9 cellular contexts compared by ENCODE assay signal in the genomic region with DNA sequence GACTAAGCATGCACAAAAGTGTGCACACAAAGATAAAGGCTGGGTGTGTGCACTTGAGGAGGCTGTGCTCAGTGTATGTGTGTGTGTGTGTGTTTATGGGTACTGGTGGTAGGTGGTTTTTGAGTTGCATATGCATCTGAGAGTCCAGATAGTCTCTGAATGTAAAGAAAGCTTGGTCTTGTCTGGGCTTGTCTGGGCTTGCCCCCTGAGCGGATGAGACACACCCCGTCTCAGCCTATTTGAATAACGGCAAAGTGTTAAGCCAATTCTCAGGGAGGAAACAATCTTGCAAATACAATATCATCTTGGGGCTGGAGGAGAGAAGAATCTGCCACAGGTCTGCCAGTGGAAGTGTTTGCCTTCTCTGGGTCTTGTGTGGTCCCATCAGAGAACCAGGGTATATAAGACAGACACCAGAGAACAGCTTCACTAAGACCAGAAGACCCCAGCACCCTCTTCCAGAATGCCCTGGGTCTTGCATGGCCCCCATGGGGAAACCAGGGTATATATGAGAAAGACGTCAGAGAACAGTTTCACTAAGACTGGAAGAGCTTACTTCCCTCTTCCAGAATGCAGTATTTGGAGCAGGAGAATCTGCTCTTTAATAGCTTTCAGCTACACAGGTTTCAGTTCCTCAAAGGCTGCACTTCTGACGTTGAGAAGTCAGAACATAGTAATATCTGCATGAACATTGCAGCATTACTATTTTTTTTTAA. TPM values are rescaled to one million over a fixed set of nuclear protein-coding genes. Genes with fewer than 3 reads are reported as not detected.
A peak's percentile ranks its signal among the peaks of the same experiment; 100 is the strongest.
DNase-seq lines count a peak whose midpoint lies in the region; ATAC-seq and TF ChIP-seq lines count a peak whose summit lies in the region.
"Had no signal": no experiment of that assay in that cellular context is flagged by ENCODE, and none has a peak within 500 bp of the region (broad histone marks: within the 10 kb centered on the region; RNA-seq: fewer than 3 reads in every experiment).

No MANE protein-coding gene starts in this region.

- WGBS in transverse colon (ENCODE audit: low coverage in 1 of 2), 2 donors, result 33 to 42% methylated on average over 1 to 5 of the region's 5 CpGs

- H3K9me3 Mint-ChIP-seq in activated CD8-positive, alpha-beta T cell treated with anti-CD3 and anti-CD28 coated beads for 36 hours, result no peaks in the 10 kb centered on the region
- H3K9me3 Mint-ChIP-seq in neural progenitor cell, result peaks cover 5% of the 10 kb centered on the region
- H3K9me3 Mint-ChIP-seq in activated T-helper 2 cell treated with anti-CD3 and anti-CD28 coated beads, Interferon-gamma antibody, Interleukin-2, Interleukin-4, amounts not matched to agents 10 μg/mL and 5 μg/mL and 100 μg/mL, durations not matched to agents 14 hours and 24 hours and 36 hours, result no peaks in the 10 kb centered on the region

- peaks cover 1% of the 10 kb centered on the region for H3K27me3 ChIP-seq in transverse colon
- no peaks in the 10 kb centered on the region for H3K27me3 ChIP-seq in neural progenitor cell

- H3K79me2 ChIP-seq in neural progenitor cell (ENCODE audit: low read depth), result no peaks in the 10 kb centered on the region

- intact Hi-C loops in activated CD8-positive, alpha-beta T cell treated with anti-CD3 and anti-CD28 coated beads for 36 hours (cut with micrococcal nuclease), result no loop called here
- intact Hi-C loops in transverse colon (cut with DNase I; ENCODE audit: low total_unique reads), result no loop called here
- intact Hi-C loops in activated T-helper 2 cell treated with anti-CD3 and anti-CD28 coated beads, Interferon-gamma antibody, Interleukin-2, Interleukin-4, amounts not matched to agents 10 μg/mL and 5 μg/mL and 100 μg/mL, durations not matched to agents 14 hours and 24 hours and 36 hours (cut with micrococcal nuclease), result no loop called here

- peaks cover 5% of the 10 kb centered on the region for H3K27me3 Mint-ChIP-seq in activated CD8-positive, alpha-beta T cell treated with anti-CD3 and anti-CD28 coated beads for 36 hours
- peaks cover 6% of the 10 kb centered on the region for H3K27me3 Mint-ChIP-seq in neural progenitor cell (ENCODE audit: insufficient read depth, low read depth)
- no peaks in the 10 kb centered on the region for H3K27me3 Mint-ChIP-seq in activated T-helper 2 cell treated with anti-CD3 and anti-CD28 coated beads, Interferon-gamma antibody, Interleukin-2, Interleukin-4, amounts not matched to agents 10 μg/mL and 5 μg/mL and 100 μg/mL, durations not matched to agents 14 hours and 24 hours and 36 hours (ENCODE audit: low read depth)

- H3K4me1 Mint-ChIP-seq in activated CD8-positive, alpha-beta T cell treated with anti-CD3 and anti-CD28 coated beads for 36 hours (ENCODE audit: low read depth), result peaks cover 2% of the 10 kb centered on the region
- no peaks in the 10 kb centered on the region for H3K4me1 Mint-ChIP-seq in neural progenitor cell
- peaks cover 9% of the 10 kb centered on the region for H3K4me1 Mint-ChIP-seq in activated T-helper 2 cell treated with anti-CD3 and anti-CD28 coated beads, Interferon-gamma antibody, Interleukin-2, Interleukin-4, amounts not matched to agents 10 μg/mL and 5 μg/mL and 100 μg/mL, durations not matched to agents 14 hours and 24 hours and 36 hours (ENCODE audit: low read depth)

- no peaks in the 10 kb centered on the region for H3K36me3 Mint-ChIP-seq in activated CD8-positive, alpha-beta T cell treated with anti-CD3 and anti-CD28 coated beads for 36 hours (ENCODE audit: low read depth)
- H3K36me3 Mint-ChIP-seq in neural progenitor cell, result no peaks in the 10 kb centered on the region
- H3K36me3 Mint-ChIP-seq in activated T-helper 2 cell treated with anti-CD3 and anti-CD28 coated beads, Interferon-gamma antibody, Interleukin-2, Interleukin-4, amounts not matched to agents 10 μg/mL and 5 μg/mL and 100 μg/mL, durations not matched to agents 14 hours and 24 hours and 36 hours (ENCODE audit: low read depth), result peaks cover 11% of the 10 kb centered on the region

- no peak overlapping the region for H2AFZ ChIP-seq in neural progenitor cell (replicated peaks)

- H4K20me1 ChIP-seq in neural progenitor cell (ENCODE audit: low read depth), result no peaks in the 10 kb centered on the region

- no peak for TF ChIP-seq CTCF in activated CD8-positive, alpha-beta T cell treated with anti-CD3 and anti-CD28 coated beads for 36 hours (IDR thresholded peaks at IDR 0.05)
- TF ChIP-seq CTCF in transverse colon (IDR thresholded peaks at IDR 0.05) (no peak), neural progenitor cell (IDR thresholded peaks at IDR 0.05) (no peak)

- H3K4me3 ChIP-seq in transverse colon, result no peak overlapping the region
- no peak overlapping the region for H3K4me3 ChIP-seq in neural progenitor cell

- H3K9ac ChIP-seq in neural progenitor cell, result no peak overlapping the region

- POLR2A ChIA-PET in activated CD8-positive, alpha-beta T cell treated with anti-CD3 and anti-CD28 coated beads for 36 hours (lab: Charles Lee), result no interaction called here

- H3K36me3 ChIP-seq in transverse colon (no peaks in the 10 kb centered on the region), neural progenitor cell (no peaks in the 10 kb centered on the region)

- no peak overlapping the region for H3K27ac Mint-ChIP-seq in activated CD8-positive, alpha-beta T cell treated with anti-CD3 and anti-CD28 coated beads for 36 hours
- H3K27ac Mint-ChIP-seq in neural progenitor cell, result no peak overlapping the region
- H3K27ac Mint-ChIP-seq in activated T-helper 2 cell treated with anti-CD3 and anti-CD28 coated beads, Interferon-gamma antibody, Interleukin-2, Interleukin-4, amounts not matched to agents 10 μg/mL and 5 μg/mL and 100 μg/mL, durations not matched to agents 14 hours and 24 hours and 36 hours, result no peak overlapping the region

- no peak for TF ChIP-seq POLR2A in transverse colon (IDR thresholded peaks at IDR 0.05)

- CTCF ChIA-PET in activated CD8-positive, alpha-beta T cell treated with anti-CD3 and anti-CD28 coated beads for 36 hours (lab: Charles Lee), result no interaction called here

- no peaks in the 10 kb centered on the region for H3F3A ChIP-seq in neural progenitor cell (ENCODE audit: low read depth)

- H3K27ac ChIP-seq in transverse colon (peak overlapping the region; percentile 10 to 74 (median 64)), neural progenitor cell (no peak overlapping the region)

- H3K4me1 ChIP-seq in transverse colon (peaks cover 0 to 21% (median 13%) of the 10 kb centered on the region in 4 donors), neural progenitor cell (no peaks in the 10 kb centered on the region)

- no peak overlapping the region for H3K4me2 ChIP-seq in neural progenitor cell

- H3K9me3 ChIP-seq in transverse colon, result no peaks in the 10 kb centered on the region
- H3K9me3 ChIP-seq in neural progenitor cell (ENCODE audit: low read depth), result no peaks in the 10 kb centered on the region

- peak; percentile 18 for DNase-seq in activated CD8-positive, alpha-beta T cell treated with anti-CD3 and anti-CD28 coated beads for 36 hours
- peak; percentile 25 for DNase-seq in transverse colon
- DNase-seq in neural progenitor cell (ENCODE audit: low spot score), result no peak
- DNase-seq in activated T-helper 2 cell treated with anti-CD3 and anti-CD28 coated beads, Interferon-gamma antibody, Interleukin-2, Interleukin-4, amounts not matched to agents 10 μg/mL and 5 μg/mL and 100 μg/mL, durations not matched to agents 14 hours and 24 hours and 36 hours (ENCODE audit: low spot score), result no peak
- no peak for DNase-seq in NCI-H2029 (lab: John Stamatoyannopoulos, UW)

- TF ChIP-seq EP300 in transverse colon (IDR thresholded peaks at IDR 0.05; ENCODE audit: low read depth), result no peak

- ATAC-seq in GM18498 (IDR thresholded peaks at IDR 0.05; ENCODE audit: unreplicated experiment), result peak; percentile 84
- ATAC-seq in GM21447 (IDR thresholded peaks at IDR 0.05; ENCODE audit: unreplicated experiment), result peak; percentile 76
- peak; percentile 71 for ATAC-seq in HG03565 (IDR thresholded peaks at IDR 0.05; ENCODE audit: unreplicated experiment)
- peak; percentile 82 for ATAC-seq in activated CD8-positive, alpha-beta T cell treated with anti-CD3 and anti-CD28 coated beads for 36 hours

- no peak overlapping the region for H3K4me3 Mint-ChIP-seq in activated CD8-positive, alpha-beta T cell treated with anti-CD3 and anti-CD28 coated beads for 36 hours
- H3K4me3 Mint-ChIP-seq in neural progenitor cell, result no peak overlapping the region
- H3K4me3 Mint-ChIP-seq in activated T-helper 2 cell treated with anti-CD3 and anti-CD28 coated beads, Interferon-gamma antibody, Interleukin-2, Interleukin-4, amounts not matched to agents 10 μg/mL and 5 μg/mL and 100 μg/mL, durations not matched to agents 14 hours and 24 hours and 36 hours (ENCODE audit: low read depth), result no peak overlapping the region

- in situ Hi-C loops in transverse colon (cut with MboI; ENCODE audit: low pct_ligation_motif_present in 1 of 4, low pct_unique_long_range_greater_than_20kb in 1 of 4, low sequenced_read_pairs in 3 of 4), result no loop called here

RNA-seq across cellular contexts. Expression of a gene that starts 13.4 kb away (rescaled TPM):
- 10 to 100 TPM; 24.6 to 26.2 TPM for total RNA-seq in activated CD8-positive, alpha-beta T cell treated with anti-CD3 and anti-CD28 coated beads for 36 hours
- not detected for total RNA-seq in transverse colon
- total RNA-seq in neural progenitor cell (ENCODE audit: low replicate concordance), result 1.2 TPM in 1 of 2 replicates, not detected in the other
- 85.5 and 88.7 TPM in 2 replicates for total RNA-seq in activated T-helper 2 cell treated with anti-CD3 and anti-CD28 coated beads, Interferon-gamma antibody, Interleukin-2, Interleukin-4, amounts not matched to agents 10 μg/mL and 5 μg/mL and 100 μg/mL, durations not matched to agents 14 hours and 24 hours and 36 hours
- total RNA-seq: fibroblast of villous mesenchyme had no signal

RNA-seq across cellular contexts. Expression of a gene that starts 46.7 kb away (rescaled TPM):
- 1 to 10 TPM; 3.0 to 3.1 TPM for total RNA-seq in activated CD8-positive, alpha-beta T cell treated with anti-CD3 and anti-CD28 coated beads for 36 hours
- total RNA-seq in transverse colon, result 1 to 10 TPM in 1 of 4 donors, under 1 TPM in 1, not detected in 2; 0.95 to 2.7 TPM
- 0.28 and 1.7 TPM in 2 replicates for total RNA-seq in neural progenitor cell (ENCODE audit: low replicate concordance)
- total RNA-seq in activated T-helper 2 cell treated with anti-CD3 and anti-CD28 coated beads, Interferon-gamma antibody, Interleukin-2, Interleukin-4, amounts not matched to agents 10 μg/mL and 5 μg/mL and 100 μg/mL, durations not matched to agents 14 hours and 24 hours and 36 hours, result 6.9 and 7.4 TPM in 2 replicates
- total RNA-seq: fibroblast of villous mesenchyme had no signal

Comparison
In these comparisons a context has a peak if more than half of its experiments do, and no peak if none do; other contexts are left out.
1. DNase-seq: peak in activated CD8-positive, alpha-beta T cell treated with anti-CD3 and anti-CD28 coated beads for 36 hours (single experiment) and transverse colon (single experiment); none in neural progenitor cell (single experiment), activated T-helper 2 cell treated with anti-CD3 and anti-CD28 coated beads, Interferon-gamma antibody, Interleukin-2, Interleukin-4, amounts not matched to agents 10 μg/mL and 5 μg/mL and 100 μg/mL, durations not matched to agents 14 hours and 24 hours and 36 hours (single experiment) and NCI-H2029 (single experiment).
2. RNA of a gene that starts 13.4 kb away (total RNA-seq): 85.5 to 88.7 TPM in activated T-helper 2 cell treated with anti-CD3 and anti-CD28 coated beads, Interferon-gamma antibody, Interleukin-2, Interleukin-4, amounts not matched to agents 10 μg/mL and 5 μg/mL and 100 μg/mL, durations not matched to agents 14 hours and 24 hours and 36 hours and 24.6 to 26.2 TPM in activated CD8-positive, alpha-beta T cell treated with anti-CD3 and anti-CD28 coated beads for 36 hours; not detected in transverse colon and 1.2 TPM in neural progenitor cell; every median in the first group is over 10 times any median in the second.
3. Peak in every context shown above with its lines, with median percentiles within 50 percentile points of each other: ATAC-seq.